Comparison of ENCODE assay signal across 7 cellular contexts in the genomic region with DNA sequence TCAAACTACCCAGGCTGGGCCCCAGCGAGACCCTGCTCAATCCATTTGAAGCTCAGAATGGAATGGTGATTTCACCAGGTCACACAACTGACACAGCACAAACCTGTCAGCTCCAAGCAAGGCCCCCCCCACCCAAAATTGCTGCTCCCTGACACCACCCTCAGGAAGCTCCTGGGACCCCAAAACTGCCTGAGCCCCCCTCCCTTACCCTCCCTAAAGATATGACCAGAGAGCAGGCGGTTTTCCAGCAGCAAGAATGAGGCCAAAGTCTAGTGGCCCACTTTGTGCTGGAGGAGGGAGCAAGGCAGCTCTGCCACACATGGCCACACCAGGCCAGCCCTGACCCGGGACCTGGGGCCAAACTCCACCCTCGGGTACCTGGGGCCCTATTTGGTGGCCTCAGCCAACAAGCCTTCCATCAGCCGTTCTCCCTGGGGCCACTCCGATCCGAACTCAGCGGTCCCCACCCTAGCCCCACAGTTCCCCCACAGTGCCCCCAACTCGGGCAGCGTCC. TPM values are rescaled to one million over a fixed set of nuclear protein-coding genes. Genes with fewer than 3 reads are reported as not detected.
DNase-seq lines count a peak whose midpoint lies in the region; ATAC-seq and TF ChIP-seq lines count a peak whose summit lies in the region.
"Had no signal": no experiment of that assay in that cellular context is flagged by ENCODE, and none has a peak within 500 bp of the region (broad histone marks: within the 10 kb centered on the region; RNA-seq: fewer than 3 reads in every experiment).

No MANE protein-coding gene starts in this region.

- H3K4me3 ChIP-seq in AG04449 (ENCODE audit: low read depth, low read length): peak overlapping the region; percentile 82
- peak overlapping the region; percentile 55 for H3K4me3 ChIP-seq in lower leg skin (ENCODE audit: low read depth, poor library complexity, severe bottlenecking)

- H3K4me3 Mint-ChIP-seq in T-helper 17 cell: peak overlapping the region; percentile 60

- H3K27ac Mint-ChIP-seq in T-helper 17 cell: no peak overlapping the region

- WGBS in lower leg skin, 2 donors: 31 to 55% methylated on average over 10 of the region's 10 CpGs

- no peaks in the 10 kb centered on the region for H3K9me3 ChIP-seq in T-helper 17 cell (ENCODE audit: control insufficient read depth, low read length, poor library complexity, severe bottlenecking)

- POLR2A ChIA-PET in AG04449 (lab: Yijun Ruan, JAX): interaction anchor here (2.7 kb wide), 1 partner anchor 17 kb away, joined by 11 read pairs; the partner anchor contains the start of gene OCEL1

- CTCF ChIA-PET in AG04449 (lab: Yijun Ruan, JAX): interaction anchor here (0.8 to 2.6 kb wide), 4 partner anchors 8 to 176 kb away, joined by 3 to 12 read pairs (median 6); no protein-coding TSS in a partner anchor

- TF ChIP-seq POLR2A in lower leg skin (IDR thresholded peaks at IDR 0.05): no peak

- H3K4me1 Mint-ChIP-seq in T-helper 17 cell: peaks cover 17% of the 10 kb centered on the region

- DNase-seq in AG04449 (ENCODE audit: low read depth, low spot score) (no peak), T-helper 17 cell (no peak), lower leg skin (ENCODE audit: low spot score in 2 of 2) (no peak), NCI-H446 treated with DMSO at 0.1 percent for 48 hours (lab: John Stamatoyannopoulos, UW) (no peak), NCI-H1092 treated with DMSO at 0.1 percent for 48 hours (lab: John Stamatoyannopoulos, UW) (no peak)
- DNase-seq: activated gamma-delta T cell treated with Interleukin-2 at 50 U/mL for 16 hours had no signal

- no peak for ATAC-seq in T-helper 17 cell
- ATAC-seq in HG03571 (IDR thresholded peaks at IDR 0.05; ENCODE audit: unreplicated experiment): no peak

- TF ChIP-seq CTCF in AG04449 (IDR thresholded peaks at IDR 0.05; ENCODE audit: insufficient read depth, low read length, missing control alignments): no peak
- no peak for TF ChIP-seq CTCF in lower leg skin (IDR thresholded peaks at IDR 0.05)

- H3K36me3 Mint-ChIP-seq in T-helper 17 cell (ENCODE audit: low read depth): no peaks in the 10 kb centered on the region

- no peaks in the 10 kb centered on the region for H3K27me3 Mint-ChIP-seq in T-helper 17 cell

- intact Hi-C loops in lower leg skin (cut with DNase I; ENCODE audit: low total_unique reads): no loop called here

RNA-seq across cellular contexts. Expression of gene NR2F6, which starts 2.3 kb away (rescaled TPM):
- total RNA-seq in T-helper 17 cell: 1 to 10 TPM; 1.8 to 2.1 TPM
- total RNA-seq in lower leg skin: 100 to 1,000 TPM in 1 of 4 donors, 10 to 100 TPM in 3; 57.2 to 119 (median 83.6) TPM

RNA-seq across cellular contexts. Expression of gene OCEL1, which starts 17.4 kb away (rescaled TPM):
- total RNA-seq in T-helper 17 cell: 10 to 100 TPM; 13.9 to 14.9 TPM
- total RNA-seq in lower leg skin: 1 to 10 TPM; 2.6 to 7.9 (median 4.0) TPM

RNA-seq across cellular contexts. Expression of gene USHBP1, which starts 21.1 kb away (rescaled TPM):
- total RNA-seq in T-helper 17 cell: under 1 TPM in 1 of 2 donors, not detected in 1; 0.26 TPM
- 1 to 10 TPM in 3 of 4 donors, under 1 TPM in 1; 0.80 to 3.0 (median 2.0) TPM for total RNA-seq in lower leg skin

RNA-seq across cellular contexts. Expression of gene BABAM1, which starts 23.8 kb away (rescaled TPM):
- 10 to 100 TPM; 70.7 to 72.2 TPM for total RNA-seq in T-helper 17 cell
- 10 to 100 TPM; 48.3 to 61.2 (median 59.6) TPM for total RNA-seq in lower leg skin

RNA-seq across cellular contexts. Expression of gene USE1, which starts 28.2 kb away (rescaled TPM):
- 10 to 100 TPM; 21.7 to 23.1 TPM for total RNA-seq in T-helper 17 cell
- total RNA-seq in lower leg skin: 10 to 100 TPM; 16.6 to 25.5 (median 23.8) TPM

Comparison
In these comparisons a context has a peak if more than half of its experiments do, and no peak if none do; other contexts are left out.
1. RNA of gene NR2F6, which starts 2.3 kb away (total RNA-seq): 57.2 to 119 TPM in lower leg skin; 1.8 to 2.1 TPM in T-helper 17 cell; every median in the first group is over 10 times any median in the second.